ENCODE assay signal across 25 cellular contexts in genomic region chr13:94478913-94479312, GRCh38. TPM values are rescaled to one million over a fixed set of nuclear protein-coding genes. Genes with fewer than 3 reads are reported as not detected.
"Had no signal": no experiment of that assay in that cellular context is flagged by ENCODE, and none has a peak within 500 bp of the region (broad histone marks: within the 10 kb centered on the region; RNA-seq: fewer than 3 reads in every experiment).

No MANE protein-coding gene starts in this region.

- H3K4me1 ChIP-seq: esophagus muscularis mucosa, gastroesophageal sphincter, right atrium auricular region, sigmoid colon, stomach, transverse colon, uterus had no signal

- H3K9me3 Mint-ChIP-seq: nephron had no signal

- H3K36me3 Mint-ChIP-seq: naive B cell had no signal

- H3K27me3 ChIP-seq: esophagus muscularis mucosa, gastroesophageal sphincter, right atrium auricular region, sigmoid colon, stomach, transverse colon, uterus had no signal

- H3K4me3 Mint-ChIP-seq: naive B cell, nephron had no signal

- H3K27ac Mint-ChIP-seq: naive B cell, nephron had no signal

- H3K4me3 ChIP-seq: esophagus muscularis mucosa, gastroesophageal sphincter, lung, right atrium auricular region, sigmoid colon, skin epidermis, stomach, thoracic aorta, transverse colon, uterus had no signal

- H3K4me1 Mint-ChIP-seq: naive B cell had no signal

- ATAC-seq: gastroesophageal sphincter, left colon, left ventricle myocardium superior had no signal

- H3K27ac ChIP-seq: epithelial cell of prostate, esophagus muscularis mucosa, gastroesophageal sphincter, right atrium auricular region, sigmoid colon, stomach, thoracic aorta, transverse colon, uterus had no signal

- H3K9me3 ChIP-seq: esophagus muscularis mucosa, gastroesophageal sphincter, right atrium auricular region, sigmoid colon, stomach, thoracic aorta, transverse colon, uterus had no signal

- H3K36me3 ChIP-seq: esophagus muscularis mucosa, gastroesophageal sphincter, right atrium auricular region, sigmoid colon, stomach, thoracic aorta, transverse colon, uterus had no signal

- DNase-seq: effector memory CD4-positive, alpha-beta T cell; foreskin fibroblast; left colon; left ventricle myocardium superior; mesendoderm; naive B cell; posterior cingulate gyrus; sigmoid colon; stimulated activated CD4-positive, alpha-beta T cell treated with anti-CD3 and anti-CD28 coated beads, Interleukin-2, amount 100 ng/mL, for 24 hours; stimulated activated CD4-positive, alpha-beta T cell treated with anti-CD3 and anti-CD28 coated beads, Interleukin-4, amount 100 ng/mL, for 4 hours; stimulated activated naive CD4-positive, alpha-beta T cell; stomach; substantia nigra; transverse colon; uterus had no signal

RNA-seq across cellular contexts. Expression of gene DCT, which starts 0.6 kb away (rescaled TPM):
- total RNA-seq: osteocyte, pulmonary artery endothelial cell, transverse colon had no signal
